15 cellular contexts compared by ENCODE assay signal in genomic region chr3:56837196-56837955, GRCh38. TPM values are rescaled to one million over a fixed set of nuclear protein-coding genes. Genes with fewer than 3 reads are reported as not detected.
A peak's percentile ranks its signal among the peaks of the same experiment; 100 is the strongest.
DNase-seq lines count a peak whose midpoint lies in the region; ATAC-seq, FAIRE-seq and TF ChIP-seq lines count a peak whose summit lies in the region.
"Had no signal": no experiment of that assay in that cellular context is flagged by ENCODE, and none has a peak within 500 bp of the region (broad histone marks: within the 10 kb centered on the region; RNA-seq: fewer than 3 reads in every experiment).

No MANE protein-coding gene starts in this region.

- 54 to 59% methylated on average over 9 of the region's 9 CpGs for WGBS in tibial nerve, 2 donors

- H3K4me3 Mint-ChIP-seq in chondrocyte (ENCODE audit: unreplicated experiment) = no peak overlapping the region

- no peaks in the 10 kb centered on the region for H3K27me3 Mint-ChIP-seq in chondrocyte (ENCODE audit: low read depth)

- H3K27ac ChIP-seq in tibial nerve = no peak overlapping the region
- H3K27ac ChIP-seq: C4-2B, left lung had no signal

- no peak for FAIRE-seq in bronchial epithelial cell (lab: Jason Lieb, UNC)

- no peaks in the 10 kb centered on the region for H3K36me3 Mint-ChIP-seq in chondrocyte (ENCODE audit: low read depth)

- H3K4me3 ChIP-seq in bronchial epithelial cell (ENCODE audit: low read depth, low read length) = no peak overlapping the region
- no peak overlapping the region for H3K4me3 ChIP-seq in MG63
- no peak overlapping the region for H3K4me3 ChIP-seq in tibial nerve
- H3K4me3 ChIP-seq: left lung had no signal

- ATAC-seq in GM19043 (IDR thresholded peaks at IDR 0.05; ENCODE audit: low read depth, unreplicated experiment) (peak; percentile 97), HG03108 (IDR thresholded peaks at IDR 0.05; ENCODE audit: unreplicated experiment) (peak; percentile 97)
- ATAC-seq: left lung had no signal

- no peaks in the 10 kb centered on the region for H3K27me3 ChIP-seq in bronchial epithelial cell (ENCODE audit: control insufficient read depth, insufficient read depth, low read length)
- no peaks in the 10 kb centered on the region for H3K27me3 ChIP-seq in MG63
- no peaks in the 10 kb centered on the region for H3K27me3 ChIP-seq in tibial nerve
- H3K27me3 ChIP-seq: left lung had no signal

- TF ChIP-seq CTCF in bronchial epithelial cell (IDR thresholded peaks at IDR 0.05; ENCODE audit: insufficient read depth, low read length, severe bottlenecking) (no peak), chondrocyte (IDR thresholded peaks at IDR 0.05) (no peak), tibial nerve (IDR thresholded peaks at IDR 0.05) (no peak)

- TF ChIP-seq POLR2A in tibial nerve (IDR thresholded peaks at IDR 0.05) = no peak

- no peaks in the 10 kb centered on the region for H3K4me1 ChIP-seq in tibial nerve

- H3K9me3 ChIP-seq in MG63 = no peaks in the 10 kb centered on the region
- H3K9me3 ChIP-seq in tibial nerve = no peaks in the 10 kb centered on the region
- H3K9me3 ChIP-seq: left lung had no signal

- H3K36me3 ChIP-seq in bronchial epithelial cell (ENCODE audit: control insufficient read depth, insufficient read depth, low read length) = no peaks in the 10 kb centered on the region
- H3K36me3 ChIP-seq in MG63 = no peaks in the 10 kb centered on the region
- no peaks in the 10 kb centered on the region for H3K36me3 ChIP-seq in tibial nerve
- H3K36me3 ChIP-seq: left lung had no signal

- TF ChIP-seq EP300 in tibial nerve (IDR thresholded peaks at IDR 0.05) = no peak

- peak; percentile 9 for DNase-seq in GDM1 (lab: John Stamatoyannopoulos, UW)
- DNase-seq in bronchial epithelial cell (ENCODE audit: low read depth) = peak; percentile 95
- DNase-seq in chondrocyte (ENCODE audit: low spot score) = no peak
- no peak for DNase-seq in MG63
- DNase-seq in tibial nerve (ENCODE audit: low spot score in 2 of 2) = no peak
- DNase-seq in SKM-1 treated with dmso at 0.1 percent for 144 hours (lab: John Stamatoyannopoulos, UW; ENCODE audit: unreplicated experiment) = no peak
- DNase-seq: activated CD4-positive, CD25-positive, alpha-beta regulatory T cell; activated gamma-delta T cell treated with Interleukin-2 at 50 U/mL for 16 hours; cerebellar nuclear complex; HCEC 1CT; left lung; NCI-H1930 had no signal

- H3K27ac Mint-ChIP-seq in chondrocyte (ENCODE audit: unreplicated experiment) = no peak overlapping the region

- H3K9me3 Mint-ChIP-seq in chondrocyte (ENCODE audit: low read depth) = no peaks in the 10 kb centered on the region

- peaks cover 10% of the 10 kb centered on the region for H3K4me1 Mint-ChIP-seq in chondrocyte (ENCODE audit: low read depth)

RNA-seq across cellular contexts. Expression of gene ARHGEF3, which starts 35.6 kb away (rescaled TPM):
- total RNA-seq in bronchial epithelial cell (11.9 and 12.1 TPM in 2 replicates), chondrocyte (2.8 to 6.9 TPM (median 5.2 TPM) in 3 replicates), tibial nerve (10 to 100 TPM; 13.0 to 21.9 (median 13.8) TPM)
- 0.27 and 0.49 TPM in 2 replicates for total RNA-seq in MG63 (2014; rRNA removed; shearing (Covaris generic); ENCODE audit: low replicate concordance)

Comparison
In these comparisons a context has a peak if more than half of its experiments do, and no peak if none do; other contexts are left out.
1. DNase-seq: peak in GDM1 (single experiment) and bronchial epithelial cell (single experiment); none in chondrocyte (single experiment), MG63 (single experiment), tibial nerve (0 of 2) and SKM-1 treated with dmso at 0.1 percent for 144 hours (single experiment).